ENCODE assay signal across 13 cellular contexts in genomic region chr1:219555031-219555667, GRCh38. TPM values are rescaled to one million over a fixed set of nuclear protein-coding genes. Genes with fewer than 3 reads are reported as not detected.
DNase-seq lines count a peak whose midpoint lies in the region; ATAC-seq and TF ChIP-seq lines count a peak whose summit lies in the region.
"Had no signal": no experiment of that assay in that cellular context is flagged by ENCODE, and none has a peak within 500 bp of the region (broad histone marks: within the 10 kb centered on the region; RNA-seq: fewer than 3 reads in every experiment).

No MANE protein-coding gene starts in this region.

- 0 out of 2 replicates have a peak overlapping the region, but pooled peaks have one; percentile 10 for H3K9ac ChIP-seq in HUES64 (ENCODE audit: low read depth, low read length)

- ATAC-seq in left lobe of liver (peak; percentile 52), GM18502 (IDR thresholded peaks at IDR 0.05; ENCODE audit: poor library complexity, unreplicated experiment) (no peak)

- DNase-seq in AG09309 (ENCODE audit: low read depth) (peak; percentile 18), T47D (ENCODE audit: low read depth in 1 of 2, low spot score in 1 of 2) (peak; percentile 55 to 77), left lobe of liver (ENCODE audit: low spot score) (no peak), right atrium auricular region (ENCODE audit: low spot score) (no peak), NCI-H1105 (lab: John Stamatoyannopoulos, UW) (no peak), tibial nerve (ENCODE audit: low spot score in 2 of 2) (no peak)
- DNase-seq: activated T-cell treated with anti-CD3 and anti-CD28 coated beads, Interleukin-2, amount 50 U/mL, for 1 hour; CD4-positive, CD25-positive, alpha-beta regulatory T cell; stimulated activated CD4-positive, alpha-beta T cell treated with anti-CD3 and anti-CD28 coated beads, Interleukin-2, amount 100 ng/mL, for 48 hours had no signal

- in situ Hi-C loops in T47D (cut with HindIII; ENCODE audit: low pct_unique_long_range_greater_than_20kb, low sequenced_read_pairs): no loop called here

- no peak for TF ChIP-seq POLR2A in tibial nerve (IDR thresholded peaks at IDR 0.05)

- H3K9me3 ChIP-seq in HUES64 (ENCODE audit: insufficient read depth, low read depth, low read length) (no peaks in the 10 kb centered on the region), right atrium auricular region (no peaks in the 10 kb centered on the region), tibial nerve (no peaks in the 10 kb centered on the region)

- no peaks in the 10 kb centered on the region for H3K27me3 ChIP-seq in HUES64 (ENCODE audit: insufficient read depth, low read length)
- H3K27me3 ChIP-seq in right atrium auricular region: no peaks in the 10 kb centered on the region
- no peaks in the 10 kb centered on the region for H3K27me3 ChIP-seq in tibial nerve

- no peak for TF ChIP-seq EP300 in tibial nerve (IDR thresholded peaks at IDR 0.05)

- 46% methylated on average over 6 of the region's 6 CpGs for WGBS in HUES64
- 88 to 93% methylated on average over 6 of the region's 6 CpGs for WGBS in tibial nerve, 2 donors

- H3K4me3 ChIP-seq in AG09309 (ENCODE audit: control insufficient read depth, low read depth, low read length) (no peak overlapping the region), HUES64 (ENCODE audit: low read length) (no peak overlapping the region), right atrium auricular region (no peak overlapping the region), tibial nerve (no peak overlapping the region)

- TF ChIP-seq CTCF in AG09309 (IDR thresholded peaks at IDR 0.05; ENCODE audit: control insufficient read depth, insufficient read depth, low read depth, low read length, missing control alignments): no peak
- TF ChIP-seq CTCF in right atrium auricular region (IDR thresholded peaks at IDR 0.05): no peak
- no peak for TF ChIP-seq CTCF in tibial nerve (IDR thresholded peaks at IDR 0.05)

- H3K4me1 ChIP-seq in HUES64 (ENCODE audit: insufficient read depth, low read length): peaks cover 20% of the 10 kb centered on the region
- H3K4me1 ChIP-seq in right atrium auricular region: no peaks in the 10 kb centered on the region
- H3K4me1 ChIP-seq in tibial nerve: peaks cover 0 to 17% (median 3%) of the 10 kb centered on the region in 4 donors

- H3K27ac ChIP-seq in HUES64 (ENCODE audit: low read depth, low read length): peak overlapping the region; percentile 25; the same call in 1 of the 2 replicates
- no peak overlapping the region for H3K27ac ChIP-seq in right atrium auricular region
- H3K27ac ChIP-seq in tibial nerve: peak overlapping the region in 2 of 4 donors; percentile 53 to 60

- H3K36me3 ChIP-seq in HUES64 (ENCODE audit: insufficient read depth, low read length) (no peaks in the 10 kb centered on the region), right atrium auricular region (no peaks in the 10 kb centered on the region), tibial nerve (no peaks in the 10 kb centered on the region)

RNA-seq across cellular contexts. Expression of gene ZC3H11B, which starts 57.8 kb away (rescaled TPM):
- polyA plus RNA-seq in HUES64 (2013, experiment 1 of 2): 0.10 TPM
- polyA plus RNA-seq in HUES64 (2013, experiment 2 of 2): 0.19 TPM
- total RNA-seq in left lobe of liver (not detected), right atrium auricular region (not detected), tibial nerve (under 1 TPM in 2 of 4 donors, not detected in 2; 0.30 to 0.42 TPM)
- total RNA-seq: CD4-positive, CD25-positive, alpha-beta regulatory T cell; endothelial cell of umbilical vein; LHCN-M2 had no signal
- polyA plus RNA-seq: CD4-positive, CD25-positive, alpha-beta regulatory T cell; endothelial cell of umbilical vein had no signal

Comparison
In these comparisons a context has a peak if more than half of its experiments do, and no peak if none do; other contexts are left out.
1. DNase-seq: peak in AG09309 (single experiment) and T47D (2 of 2); none in left lobe of liver (single experiment), right atrium auricular region (single experiment), NCI-H1105 (single experiment) and tibial nerve (0 of 2).